In genomic region chr12:6225630-6226001, GRCh38 we compare ENCODE assay signal across 1 cellular context.
TF ChIP-seq lines count a peak whose summit lies in the region.

No MANE protein-coding gene starts in this region.

TF ChIP-seq in GM23338, 12 proteins besides CTCF, POLR2A, EP300 and RAD21 (continued from another document):
- TF ChIP-seq ZNF462 (CRISPR knock-in tag; IDR thresholded peaks at IDR 0.05) (no peak), REST (IDR thresholded peaks at IDR 0.05; ENCODE audit: unreplicated experiment) (no peak), JUNB (IDR thresholded peaks at IDR 0.05; ENCODE audit: unreplicated experiment) (no peak), ZNF114 (CRISPR knock-in tag; IDR thresholded peaks at IDR 0.05) (no peak), STAT1 (IDR thresholded peaks at IDR 0.05; ENCODE audit: unreplicated experiment) (no peak), NANOG (IDR thresholded peaks at IDR 0.05; ENCODE audit: borderline replicate concordance) (no peak), ETS1 (IDR thresholded peaks at IDR 0.05) (no peak), ZNF331 (CRISPR knock-in tag; IDR thresholded peaks at IDR 0.05; ENCODE audit: low read depth) (no peak), POLR2AphosphoS5 (IDR thresholded peaks at IDR 0.05; ENCODE audit: low read depth) (no peak), EZH2 (IDR thresholded peaks at IDR 0.05; ENCODE audit: low read depth, unreplicated experiment) (no peak), CREB1 (CRISPR knock-in tag; IDR thresholded peaks at IDR 0.05; ENCODE audit: low read depth) (no peak)
